10 cellular contexts compared by ENCODE assay signal in genomic region chr16:86576591-86577313, GRCh38. TPM values are rescaled to one million over a fixed set of nuclear protein-coding genes. Genes with fewer than 3 reads are reported as not detected.
DNase-seq lines count a peak whose midpoint lies in the region; ATAC-seq, FAIRE-seq and TF ChIP-seq lines count a peak whose summit lies in the region.
"Had no signal": no experiment of that assay in that cellular context is flagged by ENCODE, and none has a peak within 500 bp of the region (broad histone marks: within the 10 kb centered on the region; RNA-seq: fewer than 3 reads in every experiment).

No MANE protein-coding gene starts in this region.

- DNase-seq in AG04449 (ENCODE audit: low read depth, low spot score) (no peak), HTR-8/SVneo (ENCODE audit: insufficient read length, low spot score) (peak; percentile 60), chondrocyte (ENCODE audit: low spot score) (no peak), frontal cortex (ENCODE audit: low spot score in 2 of 2) (no peak), substantia nigra (lab: John Stamatoyannopoulos, UW) (no peak), NCI-H187 treated with DMSO at 0.1 percent for 48 hours (lab: John Stamatoyannopoulos, UW) (no peak)
- DNase-seq: NCI-H1417 treated with DMSO at 0.1 percent for 48 hours had no signal

- no peaks in the 10 kb centered on the region for H3K36me3 ChIP-seq in mucosa of rectum (ENCODE audit: control insufficient read depth in 2 of 2, insufficient read depth in 2 of 2, low read length in 2 of 2)

- peak overlapping the region; percentile 96 for H3K4me3 Mint-ChIP-seq in chondrocyte (ENCODE audit: unreplicated experiment)

- H3K4me1 ChIP-seq in mucosa of rectum (ENCODE audit: control insufficient read depth in 2 of 2, insufficient read depth in 2 of 2, low read length in 2 of 2), result peaks cover 0 to 4% of the 10 kb centered on the region in 2 donors

- H3K27ac Mint-ChIP-seq in chondrocyte (ENCODE audit: unreplicated experiment), result peak overlapping the region; percentile 99

- H3K27ac ChIP-seq in mucosa of rectum (ENCODE audit: low read depth in 2 of 2, low read length in 2 of 2) (peak overlapping the region; percentile 32 to 47), substantia nigra (ENCODE audit: low read depth, low read length, poor library complexity, severe bottlenecking) (no peak overlapping the region)

- POLR2A ChIA-PET in AG04449 (lab: Yijun Ruan, JAX), result interaction anchor here (0.6 to 4.2 kb wide), 23 partner anchors 9 to 509 kb away, joined by 3 to 28 read pairs (median 5); partner anchors contain the start of gene FOXC2

- peaks cover 92% of the 10 kb centered on the region for H3K4me1 Mint-ChIP-seq in chondrocyte (ENCODE audit: low read depth)

- H3K9me3 Mint-ChIP-seq in chondrocyte (ENCODE audit: low read depth), result no peaks in the 10 kb centered on the region

- peaks cover 45 to 55% of the 10 kb centered on the region in 2 donors for H3K27me3 ChIP-seq in mucosa of rectum (ENCODE audit: control insufficient read depth in 2 of 2, insufficient read depth in 2 of 2, low read length in 2 of 2)

- no peak for TF ChIP-seq CTCF in AG04449 (IDR thresholded peaks at IDR 0.05; ENCODE audit: insufficient read depth, low read length, missing control alignments)
- TF ChIP-seq CTCF in chondrocyte (IDR thresholded peaks at IDR 0.05), result no peak

- no peak for ATAC-seq in HG02678 (IDR thresholded peaks at IDR 0.05; ENCODE audit: unreplicated experiment)

- CTCF ChIA-PET in AG04449 (lab: Yijun Ruan, JAX), result interaction anchor here (0.8 to 16.0 kb wide), 13 partner anchors 12 to 502 kb away, joined by 3 to 309 read pairs (median 4); no protein-coding TSS in a partner anchor

- H3K4me3 ChIP-seq in AG04449 (ENCODE audit: low read depth, low read length) (peak overlapping the region; percentile 73), mucosa of rectum (ENCODE audit: low read length in 2 of 2) (peak overlapping the region; percentile 50 to 62)
- H3K4me3 ChIP-seq: GM12878 had no signal

- peaks cover 6% of the 10 kb centered on the region for H3K36me3 Mint-ChIP-seq in chondrocyte (ENCODE audit: low read depth)

- H3K27me3 Mint-ChIP-seq in chondrocyte (ENCODE audit: low read depth), result no peaks in the 10 kb centered on the region

- H3K9ac ChIP-seq in mucosa of rectum (ENCODE audit: low read depth in 1 of 2, low read length in 2 of 2), result peak overlapping the region in 1 of 2 donors; percentile 30

- peak; percentile 88 for FAIRE-seq in HTR-8/SVneo (lab: Jason Lieb, UNC)
- no peak for FAIRE-seq in frontal cortex (lab: Jason Lieb, UNC)
- FAIRE-seq: GM12878 had no signal

- H3K9me3 ChIP-seq in mucosa of rectum (ENCODE audit: control insufficient read depth in 2 of 2, low read length in 2 of 2), result no peaks in the 10 kb centered on the region

RNA-seq across cellular contexts. Expression of gene FOXL1, which starts 1.6 kb away (rescaled TPM):
- 7.7 to 10.1 TPM (median 8.1 TPM) in 3 replicates for total RNA-seq in chondrocyte
- 0.82 TPM for total RNA-seq in frontal cortex
- total RNA-seq: GM12878 had no signal

RNA-seq across cellular contexts. Expression of gene FOXC2, which starts 10.1 kb away (rescaled TPM):
- total RNA-seq in chondrocyte (70.4 to 84.2 TPM (median 77.8 TPM) in 3 replicates), frontal cortex (0.41 TPM)
- total RNA-seq: GM12878 had no signal

RNA-seq across cellular contexts. Expression of gene MTHFSD, which starts 21.7 kb away (rescaled TPM):
- total RNA-seq in chondrocyte, result 8.1 to 13.2 TPM (median 8.5 TPM) in 3 replicates
- 11.8 TPM for total RNA-seq in frontal cortex

Comparison
In these comparisons a context has a peak if more than half of its experiments do, and no peak if none do; other contexts are left out.
1. RNA of gene FOXC2, which starts 10.1 kb away (total RNA-seq): 70.4 to 84.2 TPM in chondrocyte; 0.41 TPM in frontal cortex (single experiment); every median in the first group is over 10 times any median in the second.